In the genomic region with DNA sequence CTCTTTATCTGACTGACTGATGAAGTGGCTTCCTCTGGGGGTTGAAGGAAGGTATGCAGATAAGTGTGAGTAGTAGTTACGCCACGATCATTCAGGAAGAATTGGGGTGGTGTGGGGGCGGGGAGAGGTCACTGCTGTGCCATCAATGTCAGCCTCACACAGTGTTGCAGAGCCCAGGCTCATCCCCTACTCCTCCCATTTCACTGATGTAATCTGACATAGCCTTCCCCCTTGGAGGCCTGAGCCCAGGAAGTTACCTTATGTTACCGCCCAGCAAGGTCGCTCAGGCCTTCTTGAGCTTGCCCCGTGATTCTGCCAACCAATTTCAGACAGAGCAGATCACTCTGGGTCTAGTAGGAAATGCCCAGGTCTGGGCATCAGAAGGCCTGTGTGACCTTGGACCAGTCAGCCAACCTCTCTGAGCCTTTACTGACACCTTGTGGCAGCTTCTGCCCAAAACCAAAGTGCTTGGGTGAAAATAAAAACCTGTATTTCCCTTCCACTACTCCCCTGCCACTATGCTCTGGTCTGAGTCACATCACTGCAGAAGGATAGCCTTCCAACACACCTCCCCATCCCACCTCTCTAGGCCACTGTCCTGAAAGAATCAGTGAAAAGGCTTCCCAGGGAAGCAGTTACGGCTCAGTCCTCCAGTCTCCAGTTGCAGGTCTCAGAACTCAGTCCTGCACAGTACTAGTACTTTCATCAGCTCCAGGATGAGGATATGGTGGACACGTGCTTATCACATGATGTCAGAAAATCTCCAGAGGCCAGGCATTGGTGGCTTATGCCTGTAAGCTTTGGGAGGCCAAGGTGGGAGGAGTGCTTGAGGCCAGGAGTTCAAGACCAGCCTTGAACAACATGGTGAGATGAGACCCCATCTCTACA, we compare ENCODE assay signal across 1 cellular context.
TF ChIP-seq lines count a peak whose summit lies in the region.

No MANE protein-coding gene starts in this region.

TF ChIP-seq in GM23338, 12 proteins besides CTCF, POLR2A, EP300 and RAD21 (continued from another document):
- TF ChIP-seq, protein P1, sequence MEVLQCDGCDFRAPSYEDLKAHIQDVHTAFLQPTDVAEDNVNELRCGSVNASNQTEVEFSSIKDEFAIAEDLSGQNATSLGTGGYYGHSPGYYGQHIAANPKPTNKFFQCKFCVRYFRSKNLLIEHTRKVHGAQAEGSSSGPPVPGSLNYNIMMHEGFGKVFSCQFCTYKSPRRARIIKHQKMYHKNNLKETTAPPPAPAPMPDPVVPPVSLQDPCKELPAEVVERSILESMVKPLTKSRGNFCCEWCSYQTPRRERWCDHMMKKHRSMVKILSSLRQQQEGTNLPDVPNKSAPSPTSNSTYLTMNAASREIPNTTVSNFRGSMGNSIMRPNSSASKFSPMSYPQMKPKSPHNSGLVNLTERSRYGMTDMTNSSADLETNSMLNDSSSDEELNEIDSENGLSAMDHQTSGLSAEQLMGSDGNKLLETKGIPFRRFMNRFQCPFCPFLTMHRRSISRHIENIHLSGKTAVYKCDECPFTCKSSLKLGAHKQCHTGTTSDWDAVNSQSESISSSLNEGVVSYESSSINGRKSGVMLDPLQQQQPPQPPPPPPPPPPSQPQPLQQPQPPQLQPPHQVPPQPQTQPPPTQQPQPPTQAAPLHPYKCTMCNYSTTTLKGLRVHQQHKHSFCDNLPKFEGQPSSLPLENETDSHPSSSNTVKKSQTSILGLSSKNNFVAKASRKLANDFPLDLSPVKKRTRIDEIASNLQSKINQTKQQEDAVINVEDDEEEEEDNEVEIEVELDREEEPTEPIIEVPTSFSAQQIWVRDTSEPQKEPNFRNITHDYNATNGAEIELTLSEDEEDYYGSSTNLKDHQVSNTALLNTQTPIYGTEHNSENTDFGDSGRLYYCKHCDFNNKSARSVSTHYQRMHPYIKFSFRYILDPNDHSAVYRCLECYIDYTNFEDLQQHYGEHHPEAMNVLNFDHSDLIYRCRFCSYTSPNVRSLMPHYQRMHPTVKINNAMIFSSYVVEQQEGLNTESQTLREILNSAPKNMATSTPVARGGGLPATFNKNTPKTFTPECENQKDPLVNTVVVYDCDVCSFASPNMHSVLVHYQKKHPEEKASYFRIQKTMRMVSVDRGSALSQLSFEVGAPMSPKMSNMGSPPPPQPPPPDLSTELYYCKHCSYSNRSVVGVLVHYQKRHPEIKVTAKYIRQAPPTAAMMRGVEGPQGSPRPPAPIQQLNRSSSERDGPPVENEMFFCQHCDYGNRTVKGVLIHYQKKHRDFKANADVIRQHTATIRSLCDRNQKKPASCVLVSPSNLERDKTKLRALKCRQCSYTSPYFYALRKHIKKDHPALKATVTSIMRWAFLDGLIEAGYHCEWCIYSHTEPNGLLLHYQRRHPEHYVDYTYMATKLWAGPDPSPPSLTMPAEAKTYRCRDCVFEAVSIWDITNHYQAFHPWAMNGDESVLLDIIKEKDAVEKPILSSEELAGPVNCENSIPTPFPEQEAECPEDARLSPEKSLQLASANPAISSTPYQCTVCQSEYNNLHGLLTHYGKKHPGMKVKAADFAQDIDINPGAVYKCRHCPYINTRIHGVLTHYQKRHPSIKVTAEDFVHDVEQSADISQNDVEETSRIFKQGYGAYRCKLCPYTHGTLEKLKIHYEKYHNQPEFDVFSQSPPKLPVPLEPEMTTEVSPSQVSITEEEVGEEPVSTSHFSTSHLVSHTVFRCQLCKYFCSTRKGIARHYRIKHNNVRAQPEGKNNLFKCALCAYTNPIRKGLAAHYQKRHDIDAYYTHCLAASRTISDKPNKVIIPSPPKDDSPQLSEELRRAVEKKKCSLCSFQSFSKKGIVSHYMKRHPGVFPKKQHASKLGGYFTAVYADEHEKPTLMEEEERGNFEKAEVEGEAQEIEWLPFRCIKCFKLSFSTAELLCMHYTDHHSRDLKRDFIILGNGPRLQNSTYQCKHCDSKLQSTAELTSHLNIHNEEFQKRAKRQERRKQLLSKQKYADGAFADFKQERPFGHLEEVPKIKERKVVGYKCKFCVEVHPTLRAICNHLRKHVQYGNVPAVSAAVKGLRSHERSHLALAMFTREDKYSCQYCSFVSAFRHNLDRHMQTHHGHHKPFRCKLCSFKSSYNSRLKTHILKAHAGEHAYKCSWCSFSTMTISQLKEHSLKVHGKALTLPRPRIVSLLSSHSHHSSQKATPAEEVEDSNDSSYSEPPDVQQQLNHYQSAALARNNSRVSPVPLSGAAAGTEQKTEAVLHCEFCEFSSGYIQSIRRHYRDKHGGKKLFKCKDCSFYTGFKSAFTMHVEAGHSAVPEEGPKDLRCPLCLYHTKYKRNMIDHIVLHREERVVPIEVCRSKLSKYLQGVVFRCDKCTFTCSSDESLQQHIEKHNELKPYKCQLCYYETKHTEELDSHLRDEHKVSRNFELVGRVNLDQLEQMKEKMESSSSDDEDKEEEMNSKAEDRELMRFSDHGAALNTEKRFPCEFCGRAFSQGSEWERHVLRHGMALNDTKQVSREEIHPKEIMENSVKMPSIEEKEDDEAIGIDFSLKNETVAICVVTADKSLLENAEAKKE (CRISPR knock-in tag; IDR thresholded peaks at IDR 0.05): no peak
- no peak for TF ChIP-seq CREB1 (CRISPR knock-in tag; IDR thresholded peaks at IDR 0.05; ENCODE audit: low read depth)
